1 cellular context compared by ENCODE assay signal in genomic region chr19:840519-841206, GRCh38.
A peak's percentile ranks its signal among the peaks of the same experiment; 100 is the strongest.
TF ChIP-seq lines count a peak whose summit lies in the region.

Gene PRTN3, plus strand, starts transcription at chr19:840999. Its CDS starts 10 bp downstream, at chr19:841009.

TF ChIP-seq in HepG2, 621 proteins besides CTCF, POLR2A, EP300 and RAD21:
- TF ChIP-seq ZNF687 (CRISPR knock-in tag; IDR thresholded peaks at IDR 0.05) (peak; percentile 44; the same call in 1 of the 2 replicates), HNRNPL (IDR thresholded peaks at IDR 0.05; ENCODE audit: low read depth, low read length) (peak; percentile 75; the same call in 1 of the 2 replicates), ZNF773 (CRISPR knock-in tag; IDR thresholded peaks at IDR 0.05; ENCODE audit: borderline replicate concordance) (no peak)
TF ChIP-seq in HepG2: peak in this region for 2.
